Comparison of ENCODE assay signal across 1 cellular context in the genomic region with DNA sequence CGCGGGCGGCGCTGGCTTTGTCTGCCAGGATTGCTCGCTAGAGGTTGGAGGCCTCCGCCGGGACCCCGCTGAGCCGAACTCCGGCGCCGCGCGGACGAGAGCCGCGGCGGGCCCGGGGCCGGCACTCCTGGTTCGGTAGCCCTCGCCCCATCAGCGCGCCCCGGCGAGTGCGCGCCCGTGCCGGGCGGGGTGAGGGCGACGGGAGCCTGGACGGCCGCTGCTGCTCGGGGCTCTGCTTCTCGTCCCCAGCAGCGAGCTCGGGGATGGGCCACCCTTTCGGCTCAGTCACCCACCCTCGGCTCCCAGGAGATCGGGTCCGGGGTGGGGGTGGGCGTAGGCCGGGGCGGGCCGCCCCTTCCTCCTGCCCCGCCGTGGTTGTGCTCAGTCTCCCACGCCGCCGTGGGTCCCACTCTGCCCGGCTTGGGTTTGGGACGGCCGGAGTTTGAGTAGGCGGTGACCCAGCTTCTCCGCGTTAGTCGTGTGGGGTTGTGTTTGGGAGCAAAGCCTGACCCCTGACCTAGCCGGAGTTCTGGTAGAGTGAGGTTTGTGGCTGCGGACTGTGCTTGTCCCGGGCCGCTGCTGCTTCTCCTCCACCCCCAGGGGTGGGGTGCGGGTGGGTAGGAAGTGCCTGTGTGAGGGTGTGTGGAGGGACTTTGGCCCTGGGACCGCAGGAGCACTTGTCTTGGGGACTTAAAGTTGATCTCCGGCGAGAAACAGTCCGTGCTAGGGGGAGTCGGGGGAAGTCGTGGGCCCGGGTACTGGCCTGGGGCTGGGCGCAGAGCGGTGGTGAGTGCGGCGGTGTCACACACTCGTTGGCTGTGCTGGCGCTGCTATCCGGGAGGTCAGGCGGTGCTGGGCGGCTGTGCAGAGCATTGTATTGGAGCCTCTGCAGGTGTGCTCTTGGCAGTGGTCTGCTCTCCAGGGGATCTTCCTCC.
TF ChIP-seq lines count a peak whose summit lies in the region.

No MANE protein-coding gene starts in this region.

TF ChIP-seq in K562, 482 proteins besides CTCF, POLR2A, EP300 and RAD21 (continues in another document):
- no peak for TF ChIP-seq KDM2B (CRISPR knock-in tag; IDR thresholded peaks at IDR 0.05)
- TF ChIP-seq NR2C2 (CRISPR knock-in tag; IDR thresholded peaks at IDR 0.05), result no peak
- peak; percentile 75 for TF ChIP-seq NR2C2 (tag; IDR thresholded peaks at IDR 0.05)
- peak; percentile 11; the same call in 1 of the 2 replicates for TF ChIP-seq CTBP1 (IDR thresholded peaks at IDR 0.05; ENCODE audit: borderline replicate concordance)
- TF ChIP-seq, protein P1, sequence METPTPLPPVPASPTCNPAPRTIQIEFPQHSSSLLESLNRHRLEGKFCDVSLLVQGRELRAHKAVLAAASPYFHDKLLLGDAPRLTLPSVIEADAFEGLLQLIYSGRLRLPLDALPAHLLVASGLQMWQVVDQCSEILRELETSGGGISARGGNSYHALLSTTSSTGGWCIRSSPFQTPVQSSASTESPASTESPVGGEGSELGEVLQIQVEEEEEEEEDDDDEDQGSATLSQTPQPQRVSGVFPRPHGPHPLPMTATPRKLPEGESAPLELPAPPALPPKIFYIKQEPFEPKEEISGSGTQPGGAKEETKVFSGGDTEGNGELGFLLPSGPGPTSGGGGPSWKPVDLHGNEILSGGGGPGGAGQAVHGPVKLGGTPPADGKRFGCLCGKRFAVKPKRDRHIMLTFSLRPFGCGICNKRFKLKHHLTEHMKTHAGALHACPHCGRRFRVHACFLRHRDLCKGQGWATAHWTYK (CRISPR knock-in tag; IDR thresholded peaks at IDR 0.05), result no peak
- TF ChIP-seq CBX5 (IDR thresholded peaks at IDR 0.05; ENCODE audit: borderline replicate concordance, low read depth), result no peak
- no peak for TF ChIP-seq MCM5 (IDR thresholded peaks at IDR 0.05; ENCODE audit: low read depth)
- no peak for TF ChIP-seq SMC3 (conservative IDR thresholded peaks at IDR 0.05; ENCODE audit: insufficient read depth, low read depth, low read length)
- peak in 1 of 2 experiments; percentile 42; a peak in 1 of 4 replicates for TF ChIP-seq HDAC1 (IDR thresholded peaks at IDR 0.05)
- 0 out of 2 replicates have a peak, but pooled peaks have one; percentile 11 for TF ChIP-seq SAFB (IDR thresholded peaks at IDR 0.05; ENCODE audit: borderline replicate concordance, low read depth, low read length)
- 0 out of 2 replicates have a peak, but pooled peaks have one; percentile 10 for TF ChIP-seq MTA3 (IDR thresholded peaks at IDR 0.05; ENCODE audit: borderline replicate concordance)
- no peak for TF ChIP-seq ZKSCAN3 (CRISPR knock-in tag; IDR thresholded peaks at IDR 0.05)
- no peak for TF ChIP-seq ADNP (tag; IDR thresholded peaks at IDR 0.05)
- TF ChIP-seq, protein P2, sequence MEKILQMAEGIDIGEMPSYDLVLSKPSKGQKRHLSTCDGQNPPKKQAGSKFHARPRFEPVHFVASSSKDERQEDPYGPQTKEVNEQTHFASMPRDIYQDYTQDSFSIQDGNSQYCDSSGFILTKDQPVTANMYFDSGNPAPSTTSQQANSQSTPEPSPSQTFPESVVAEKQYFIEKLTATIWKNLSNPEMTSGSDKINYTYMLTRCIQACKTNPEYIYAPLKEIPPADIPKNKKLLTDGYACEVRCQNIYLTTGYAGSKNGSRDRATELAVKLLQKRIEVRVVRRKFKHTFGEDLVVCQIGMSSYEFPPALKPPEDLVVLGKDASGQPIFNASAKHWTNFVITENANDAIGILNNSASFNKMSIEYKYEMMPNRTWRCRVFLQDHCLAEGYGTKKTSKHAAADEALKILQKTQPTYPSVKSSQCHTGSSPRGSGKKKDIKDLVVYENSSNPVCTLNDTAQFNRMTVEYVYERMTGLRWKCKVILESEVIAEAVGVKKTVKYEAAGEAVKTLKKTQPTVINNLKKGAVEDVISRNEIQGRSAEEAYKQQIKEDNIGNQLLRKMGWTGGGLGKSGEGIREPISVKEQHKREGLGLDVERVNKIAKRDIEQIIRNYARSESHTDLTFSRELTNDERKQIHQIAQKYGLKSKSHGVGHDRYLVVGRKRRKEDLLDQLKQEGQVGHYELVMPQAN (IDR thresholded peaks at IDR 0.05; ENCODE audit: borderline replicate concordance), result no peak
- TF ChIP-seq ZNF75A (CRISPR knock-in tag; IDR thresholded peaks at IDR 0.05), result no peak
- no peak for TF ChIP-seq ZNF347 (CRISPR knock-in tag; IDR thresholded peaks at IDR 0.05; ENCODE audit: low read depth)
- no peak for TF ChIP-seq ZBTB1 (CRISPR knock-in tag; IDR thresholded peaks at IDR 0.05; ENCODE audit: borderline replicate concordance, low read depth)
- TF ChIP-seq SAFB2 (IDR thresholded peaks at IDR 0.05; ENCODE audit: borderline replicate concordance, low read depth, low read length, severe bottlenecking), result no peak
- peak; percentile 59 for TF ChIP-seq NR2C1 (IDR thresholded peaks at IDR 0.05)
- TF ChIP-seq NR2C1 (tag; IDR thresholded peaks at IDR 0.05), result peak; percentile 12
- TF ChIP-seq FOXK2 (conservative IDR thresholded peaks at IDR 0.05 in 1 of 2, IDR thresholded peaks at IDR 0.05 in 1 of 2; ENCODE audit: low read depth in 2 of 2), result no peak
- TF ChIP-seq CCNT2 (IDR thresholded peaks at IDR 0.05; ENCODE audit: borderline replicate concordance, extremely low read depth, insufficient read length, low read depth, low read length), result peak; percentile 36
- TF ChIP-seq FOXM1 (IDR thresholded peaks at IDR 0.05; ENCODE audit: low read depth), result no peak
- TF ChIP-seq FOXM1 (CRISPR knock-in tag; IDR thresholded peaks at IDR 0.05; ENCODE audit: low read depth), result no peak
- TF ChIP-seq, protein P3, sequence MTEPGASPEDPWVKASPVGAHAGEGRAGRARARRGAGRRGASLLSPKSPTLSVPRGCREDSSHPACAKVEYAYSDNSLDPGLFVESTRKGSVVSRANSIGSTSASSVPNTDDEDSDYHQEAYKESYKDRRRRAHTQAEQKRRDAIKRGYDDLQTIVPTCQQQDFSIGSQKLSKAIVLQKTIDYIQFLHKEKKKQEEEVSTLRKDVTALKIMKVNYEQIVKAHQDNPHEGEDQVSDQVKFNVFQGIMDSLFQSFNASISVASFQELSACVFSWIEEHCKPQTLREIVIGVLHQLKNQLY (CRISPR knock-in tag; conservative IDR thresholded peaks at IDR 0.05), result no peak
- no peak for TF ChIP-seq ZKSCAN1 (IDR thresholded peaks at IDR 0.05; ENCODE audit: low read depth, low read length)
- TF ChIP-seq ELF1 (tag; IDR thresholded peaks at IDR 0.05), result no peak
- TF ChIP-seq, protein P4, sequence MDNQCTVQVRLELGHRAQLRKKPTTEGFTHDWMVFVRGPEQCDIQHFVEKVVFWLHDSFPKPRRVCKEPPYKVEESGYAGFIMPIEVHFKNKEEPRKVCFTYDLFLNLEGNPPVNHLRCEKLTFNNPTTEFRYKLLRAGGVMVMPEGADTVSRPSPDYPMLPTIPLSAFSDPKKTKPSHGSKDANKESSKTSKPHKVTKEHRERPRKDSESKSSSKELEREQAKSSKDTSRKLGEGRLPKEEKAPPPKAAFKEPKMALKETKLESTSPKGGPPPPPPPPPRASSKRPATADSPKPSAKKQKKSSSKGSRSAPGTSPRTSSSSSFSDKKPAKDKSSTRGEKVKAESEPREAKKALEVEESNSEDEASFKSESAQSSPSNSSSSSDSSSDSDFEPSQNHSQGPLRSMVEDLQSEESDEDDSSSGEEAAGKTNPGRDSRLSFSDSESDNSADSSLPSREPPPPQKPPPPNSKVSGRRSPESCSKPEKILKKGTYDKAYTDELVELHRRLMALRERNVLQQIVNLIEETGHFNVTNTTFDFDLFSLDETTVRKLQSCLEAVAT (IDR thresholded peaks at IDR 0.05), result peak in 1 of 2 experiments; percentile 16; a peak in 1 of 4 replicates
- TF ChIP-seq, protein P5, sequence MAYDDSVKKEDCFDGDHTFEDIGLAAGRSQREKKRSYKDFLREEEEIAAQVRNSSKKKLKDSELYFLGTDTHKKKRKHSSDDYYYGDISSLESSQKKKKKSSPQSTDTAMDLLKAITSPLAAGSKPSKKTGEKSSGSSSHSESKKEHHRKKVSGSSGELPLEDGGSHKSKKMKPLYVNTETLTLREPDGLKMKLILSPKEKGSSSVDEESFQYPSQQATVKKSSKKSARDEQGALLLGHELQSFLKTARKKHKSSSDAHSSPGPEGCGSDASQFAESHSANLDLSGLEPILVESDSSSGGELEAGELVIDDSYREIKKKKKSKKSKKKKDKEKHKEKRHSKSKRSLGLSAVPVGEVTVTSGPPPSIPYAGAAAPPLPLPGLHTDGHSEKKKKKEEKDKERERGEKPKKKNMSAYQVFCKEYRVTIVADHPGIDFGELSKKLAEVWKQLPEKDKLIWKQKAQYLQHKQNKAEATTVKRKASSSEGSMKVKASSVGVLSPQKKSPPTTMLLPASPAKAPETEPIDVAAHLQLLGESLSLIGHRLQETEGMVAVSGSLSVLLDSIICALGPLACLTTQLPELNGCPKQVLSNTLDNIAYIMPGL (CRISPR knock-in tag; IDR thresholded peaks at IDR 0.05), result no peak
- no peak for TF ChIP-seq ZNF165 (CRISPR knock-in tag; IDR thresholded peaks at IDR 0.05; ENCODE audit: borderline replicate concordance)
- no peak for TF ChIP-seq PTBP1 (IDR thresholded peaks at IDR 0.05; ENCODE audit: low read depth, low read length)
- no peak for TF ChIP-seq MCM7 (IDR thresholded peaks at IDR 0.05)
- TF ChIP-seq, protein P6, sequence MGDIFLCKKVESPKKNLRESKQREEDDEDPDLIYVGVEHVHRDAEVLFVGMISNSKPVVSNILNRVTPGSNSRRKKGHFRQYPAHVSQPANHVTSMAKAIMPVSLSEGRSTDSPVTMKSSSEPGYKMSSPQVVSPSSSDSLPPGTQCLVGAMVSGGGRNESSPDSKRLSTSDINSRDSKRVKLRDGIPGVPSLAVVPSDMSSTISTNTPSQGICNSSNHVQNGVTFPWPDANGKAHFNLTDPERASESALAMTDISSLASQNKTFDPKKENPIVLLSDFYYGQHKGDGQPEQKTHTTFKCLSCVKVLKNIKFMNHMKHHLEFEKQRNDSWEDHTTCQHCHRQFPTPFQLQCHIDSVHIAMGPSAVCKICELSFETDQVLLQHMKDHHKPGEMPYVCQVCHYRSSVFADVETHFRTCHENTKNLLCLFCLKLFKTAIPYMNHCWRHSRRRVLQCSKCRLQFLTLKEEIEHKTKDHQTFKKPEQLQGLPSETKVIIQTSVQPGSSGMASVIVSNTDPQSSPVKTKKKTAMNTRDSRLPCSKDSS (IDR thresholded peaks at IDR 0.05; ENCODE audit: low read depth, partially characterized antibody), result no peak
- TF ChIP-seq, protein P7, sequence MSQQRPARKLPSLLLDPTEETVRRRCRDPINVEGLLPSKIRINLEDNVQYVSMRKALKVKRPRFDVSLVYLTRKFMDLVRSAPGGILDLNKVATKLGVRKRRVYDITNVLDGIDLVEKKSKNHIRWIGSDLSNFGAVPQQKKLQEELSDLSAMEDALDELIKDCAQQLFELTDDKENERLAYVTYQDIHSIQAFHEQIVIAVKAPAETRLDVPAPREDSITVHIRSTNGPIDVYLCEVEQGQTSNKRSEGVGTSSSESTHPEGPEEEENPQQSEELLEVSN (IDR thresholded peaks at IDR 0.05; ENCODE audit: borderline replicate concordance in 1 of 2, extremely low read depth in 1 of 2, insufficient read depth in 1 of 2, insufficient read length in 1 of 2, low read depth in 1 of 2, low read length in 1 of 2, poor library complexity in 1 of 2, severe bottlenecking in 1 of 2), result peak in 1 of 2 experiments; percentile 1
- TF ChIP-seq, protein P8, sequence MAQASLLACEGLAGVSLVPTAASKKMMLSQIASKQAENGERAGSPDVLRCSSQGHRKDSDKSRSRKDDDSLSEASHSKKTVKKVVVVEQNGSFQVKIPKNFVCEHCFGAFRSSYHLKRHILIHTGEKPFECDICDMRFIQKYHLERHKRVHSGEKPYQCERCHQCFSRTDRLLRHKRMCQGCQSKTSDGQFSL (CRISPR knock-in tag; IDR thresholded peaks at IDR 0.05), result peak; percentile 57; the same call in 1 of the 2 replicates
- TF ChIP-seq, protein P8 (tag; IDR thresholded peaks at IDR 0.05), result no peak
- TF ChIP-seq ZNF507 (tag; conservative IDR thresholded peaks at IDR 0.05), result no peak
- TF ChIP-seq ZNF224 (CRISPR knock-in tag; IDR thresholded peaks at IDR 0.05), result no peak
- no peak for TF ChIP-seq BRD9 (IDR thresholded peaks at IDR 0.05; ENCODE audit: low read depth, partially characterized antibody)
- no peak for TF ChIP-seq ZNF184 (CRISPR knock-in tag; IDR thresholded peaks at IDR 0.05)
- peak; percentile 54 for TF ChIP-seq RBFOX2 (IDR thresholded peaks at IDR 0.05; ENCODE audit: low read depth, low read length)
- 0 out of 2 replicates have a peak, but pooled peaks have one; percentile 22 for TF ChIP-seq GABPB1 (CRISPR knock-in tag; IDR thresholded peaks at IDR 0.05)
- TF ChIP-seq TBL1XR1 (IDR thresholded peaks at IDR 0.05; ENCODE audit: low read length in 2 of 2), result no peak
- TF ChIP-seq NR2F6 (CRISPR knock-in tag; IDR thresholded peaks at IDR 0.05), result no peak
- no peak for TF ChIP-seq MECOM (CRISPR knock-in tag; IDR thresholded peaks at IDR 0.05)
- TF ChIP-seq ZNF174 (CRISPR knock-in tag; IDR thresholded peaks at IDR 0.05), result no peak
- TF ChIP-seq ZNF695 (CRISPR knock-in tag; IDR thresholded peaks at IDR 0.05), result no peak
- TF ChIP-seq HNRNPUL1 (IDR thresholded peaks at IDR 0.05; ENCODE audit: low read length), result no peak
- TF ChIP-seq FOXJ3 (CRISPR knock-in tag; IDR thresholded peaks at IDR 0.05), result no peak
- TF ChIP-seq, protein P9, sequence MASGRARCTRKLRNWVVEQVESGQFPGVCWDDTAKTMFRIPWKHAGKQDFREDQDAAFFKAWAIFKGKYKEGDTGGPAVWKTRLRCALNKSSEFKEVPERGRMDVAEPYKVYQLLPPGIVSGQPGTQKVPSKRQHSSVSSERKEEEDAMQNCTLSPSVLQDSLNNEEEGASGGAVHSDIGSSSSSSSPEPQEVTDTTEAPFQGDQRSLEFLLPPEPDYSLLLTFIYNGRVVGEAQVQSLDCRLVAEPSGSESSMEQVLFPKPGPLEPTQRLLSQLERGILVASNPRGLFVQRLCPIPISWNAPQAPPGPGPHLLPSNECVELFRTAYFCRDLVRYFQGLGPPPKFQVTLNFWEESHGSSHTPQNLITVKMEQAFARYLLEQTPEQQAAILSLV (tag; IDR thresholded peaks at IDR 0.05), result no peak
- no peak for TF ChIP-seq ZBTB17 (CRISPR knock-in tag; IDR thresholded peaks at IDR 0.05)
- no peak for TF ChIP-seq ZFP1 (CRISPR knock-in tag; IDR thresholded peaks at IDR 0.05)
